ENCODE assay signal across 27 cellular contexts in the genomic region with DNA sequence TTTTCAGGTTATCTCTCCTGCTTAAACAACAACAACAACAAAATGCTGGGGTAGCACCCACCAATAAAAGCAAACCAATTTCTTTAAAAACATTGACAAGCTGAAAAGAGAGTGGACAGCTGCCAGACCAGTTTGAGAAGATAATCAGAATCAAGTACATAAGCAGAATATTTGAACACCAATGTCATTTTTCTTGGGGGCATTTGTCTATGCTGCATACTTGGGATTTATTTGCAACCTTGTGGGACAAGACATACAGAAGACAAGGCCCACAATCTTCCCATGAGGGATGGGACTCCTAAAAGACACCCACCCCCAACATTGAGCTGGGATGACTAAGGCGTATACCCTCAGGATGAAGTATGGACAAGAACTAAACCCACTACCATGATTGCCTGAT.
"Had no signal": no experiment of that assay in that cellular context is flagged by ENCODE, and none has a peak within 500 bp of the region (broad histone marks: within the 10 kb centered on the region; RNA-seq: fewer than 3 reads in every experiment).

No MANE protein-coding gene starts in this region.

- H3K4me1 Mint-ChIP-seq: stimulated activated effector memory CD8-positive, alpha-beta T cell treated with anti-CD3 and anti-CD28 coated beads, Interleukin-12 subunit alpha, Interleukin-12 subunit beta, amount 100 ng/mL, for 72 hours; stimulated activated memory B cell treated with anti-CD40 and anti-IgM and Interleukin-4, amounts not matched to agents 10 μg/mL and 1 μg/mL and 100 μg/mL, for 72 hours; stimulated activated naive B cell treated with anti-CD40 and anti-IgM and Interleukin-4, amounts not matched to agents 10 μg/mL and 1 μg/mL and 100 μg/mL, for 72 hours; stimulated activated naive CD8-positive, alpha-beta T cell treated with anti-CD3 and anti-CD28 coated beads, Interleukin-15, amount 100 ng/mL, for 72 hours had no signal

- H3K9me3 Mint-ChIP-seq: stimulated activated effector memory CD8-positive, alpha-beta T cell treated with anti-CD3 and anti-CD28 coated beads, Interleukin-12 subunit alpha, Interleukin-12 subunit beta, amount 100 ng/mL, for 72 hours; stimulated activated memory B cell treated with anti-CD40 and anti-IgM and Interleukin-4, amounts not matched to agents 10 μg/mL and 1 μg/mL and 100 μg/mL, for 72 hours; stimulated activated naive B cell treated with anti-CD40 and anti-IgM and Interleukin-4, amounts not matched to agents 10 μg/mL and 1 μg/mL and 100 μg/mL, for 72 hours; stimulated activated naive CD8-positive, alpha-beta T cell treated with anti-CD3 and anti-CD28 coated beads, Interleukin-15, amount 100 ng/mL, for 72 hours; stimulated activated naive CD8-positive, alpha-beta T cell treated with anti-CD3 and anti-CD28 coated beads, Interleukin-15, Interleukin-2, amounts not matched to agents 100 ng/mL and 50 ng/mL, for 24 hours had no signal

- DNase-seq: stimulated activated CD4-positive, alpha-beta T cell treated with anti-CD3 and anti-CD28 coated beads, Interleukin-2, amount 100 ng/mL, for 48 hours; stimulated activated CD4-positive, alpha-beta T cell treated with anti-CD3 and anti-CD28 coated beads, Interleukin-4, amount 100 ng/mL, for 1 hour; stimulated activated CD4-positive, alpha-beta T cell treated with anti-CD3 and anti-CD28 coated beads, Interleukin-4, amount 100 ng/mL, for 24 hours; stimulated activated CD4-positive, alpha-beta T cell treated with anti-CD3 and anti-CD28 coated beads, Interleukin-4, amount 100 ng/mL, for 4 hours; stimulated activated CD8-positive, alpha-beta memory T cell treated with anti-CD3 and anti-CD28 coated beads, Interleukin-4, amount 100 ng/mL, for 48 hours; stimulated activated naive B cell treated with anti-CD40 and anti-IgM and Interleukin-4, amounts not matched to agents 10 μg/mL and 1 μg/mL and 100 μg/mL, for 72 hours; stimulated activated naive CD4-positive, alpha-beta T cell; stimulated activated naive CD4-positive, alpha-beta T cell treated with Interleukin-2 at 50 U/mL for 16 hours; stimulated activated naive CD8-positive, alpha-beta T cell treated with anti-CD3 and anti-CD28 coated beads, Interleukin-15, amount 100 ng/mL, for 72 hours; stimulated activated naive CD8-positive, alpha-beta T cell treated with anti-CD3 and anti-CD28 coated beads, Interleukin-15, Interleukin-2, amounts not matched to agents 100 U/mL and 50 U/mL, for 24 hours; stomach; substantia nigra; testis; thyroid gland; tibial artery; transverse colon; upper lobe of left lung; upper lobe of right lung; uterus had no signal

- ATAC-seq: stimulated activated effector memory CD8-positive, alpha-beta T cell treated with anti-CD3 and anti-CD28 coated beads, Interleukin-12 subunit alpha, Interleukin-12 subunit beta, amount 100 ng/mL, for 72 hours; stimulated activated memory B cell treated with anti-CD40 and anti-IgM and Interleukin-4, amounts not matched to agents 10 μg/mL and 1 μg/mL and 100 μg/mL, for 72 hours; stimulated activated naive B cell treated with anti-CD40 and anti-IgM and Interleukin-4, amounts not matched to agents 10 μg/mL and 1 μg/mL and 100 μg/mL, for 72 hours; stimulated activated naive CD8-positive, alpha-beta T cell treated with anti-CD3 and anti-CD28 coated beads, Interleukin-15, amount 100 ng/mL, for 72 hours; stimulated activated naive CD8-positive, alpha-beta T cell treated with anti-CD3 and anti-CD28 coated beads, Interleukin-15, Interleukin-2, amounts not matched to agents 100 U/mL and 50 U/mL, for 24 hours; upper lobe of right lung had no signal

- H3K4me3 ChIP-seq: stomach, suprapubic skin, testis, thoracic aorta, thyroid gland, tibial artery, tibial nerve, transverse colon, upper lobe of left lung, upper lobe of right lung, uterus, vagina had no signal

- H3K27me3 Mint-ChIP-seq: stimulated activated memory B cell treated with anti-CD40 and anti-IgM and Interleukin-4, amounts not matched to agents 10 μg/mL and 1 μg/mL and 100 μg/mL, for 72 hours; type B pancreatic cell had no signal

- H3K27ac ChIP-seq: stomach, suprapubic skin, testis, thoracic aorta, thyroid gland, tibial artery, tibial nerve, transverse colon, upper lobe of left lung, upper lobe of right lung, uterus, vagina had no signal

- H3K27me3 ChIP-seq: stomach, suprapubic skin, testis, thyroid gland, tibial artery, tibial nerve, transverse colon, upper lobe of left lung, upper lobe of right lung, uterus, vagina had no signal

- H3K36me3 ChIP-seq: stomach, suprapubic skin, thoracic aorta, thyroid gland, tibial artery, tibial nerve, transverse colon, upper lobe of left lung, upper lobe of right lung, uterus, vagina had no signal

- H3K36me3 Mint-ChIP-seq: stimulated activated effector memory CD8-positive, alpha-beta T cell treated with anti-CD3 and anti-CD28 coated beads, Interleukin-12 subunit alpha, Interleukin-12 subunit beta, amount 100 ng/mL, for 72 hours; stimulated activated memory B cell treated with anti-CD40 and anti-IgM and Interleukin-4, amounts not matched to agents 10 μg/mL and 1 μg/mL and 100 μg/mL, for 72 hours; stimulated activated naive B cell treated with anti-CD40 and anti-IgM and Interleukin-4, amounts not matched to agents 10 μg/mL and 1 μg/mL and 100 μg/mL, for 72 hours; type B pancreatic cell had no signal

- H3K4me3 Mint-ChIP-seq: stimulated activated effector memory CD8-positive, alpha-beta T cell treated with anti-CD3 and anti-CD28 coated beads, Interleukin-12 subunit alpha, Interleukin-12 subunit beta, amount 100 ng/mL, for 72 hours; stimulated activated memory B cell treated with anti-CD40 and anti-IgM and Interleukin-4, amounts not matched to agents 10 μg/mL and 1 μg/mL and 100 μg/mL, for 72 hours; stimulated activated naive B cell treated with anti-CD40 and anti-IgM and Interleukin-4, amounts not matched to agents 10 μg/mL and 1 μg/mL and 100 μg/mL, for 72 hours; stimulated activated naive CD8-positive, alpha-beta T cell treated with anti-CD3 and anti-CD28 coated beads, Interleukin-15, amount 100 ng/mL, for 72 hours; stimulated activated naive CD8-positive, alpha-beta T cell treated with anti-CD3 and anti-CD28 coated beads, Interleukin-15, Interleukin-2, amounts not matched to agents 100 ng/mL and 50 ng/mL, for 24 hours; type B pancreatic cell had no signal

- H3K27ac Mint-ChIP-seq: stimulated activated effector memory CD8-positive, alpha-beta T cell treated with anti-CD3 and anti-CD28 coated beads, Interleukin-12 subunit alpha, Interleukin-12 subunit beta, amount 100 ng/mL, for 72 hours; stimulated activated memory B cell treated with anti-CD40 and anti-IgM and Interleukin-4, amounts not matched to agents 10 μg/mL and 1 μg/mL and 100 μg/mL, for 72 hours; stimulated activated naive B cell treated with anti-CD40 and anti-IgM and Interleukin-4, amounts not matched to agents 10 μg/mL and 1 μg/mL and 100 μg/mL, for 72 hours; stimulated activated naive CD8-positive, alpha-beta T cell treated with anti-CD3 and anti-CD28 coated beads, Interleukin-15, amount 100 ng/mL, for 72 hours; stimulated activated naive CD8-positive, alpha-beta T cell treated with anti-CD3 and anti-CD28 coated beads, Interleukin-15, Interleukin-2, amounts not matched to agents 100 ng/mL and 50 ng/mL, for 24 hours; type B pancreatic cell had no signal

- H3K9me3 ChIP-seq: stomach, suprapubic skin, testis, thoracic aorta, thyroid gland, tibial artery, tibial nerve, transverse colon, upper lobe of left lung, upper lobe of right lung, uterus, vagina had no signal

- H3K4me1 ChIP-seq: stomach, suprapubic skin, testis, thyroid gland, tibial artery, tibial nerve, transverse colon, upper lobe of left lung, upper lobe of right lung, uterus, vagina had no signal
